ENCODE assay signal across 1 cellular context in the genomic region with DNA sequence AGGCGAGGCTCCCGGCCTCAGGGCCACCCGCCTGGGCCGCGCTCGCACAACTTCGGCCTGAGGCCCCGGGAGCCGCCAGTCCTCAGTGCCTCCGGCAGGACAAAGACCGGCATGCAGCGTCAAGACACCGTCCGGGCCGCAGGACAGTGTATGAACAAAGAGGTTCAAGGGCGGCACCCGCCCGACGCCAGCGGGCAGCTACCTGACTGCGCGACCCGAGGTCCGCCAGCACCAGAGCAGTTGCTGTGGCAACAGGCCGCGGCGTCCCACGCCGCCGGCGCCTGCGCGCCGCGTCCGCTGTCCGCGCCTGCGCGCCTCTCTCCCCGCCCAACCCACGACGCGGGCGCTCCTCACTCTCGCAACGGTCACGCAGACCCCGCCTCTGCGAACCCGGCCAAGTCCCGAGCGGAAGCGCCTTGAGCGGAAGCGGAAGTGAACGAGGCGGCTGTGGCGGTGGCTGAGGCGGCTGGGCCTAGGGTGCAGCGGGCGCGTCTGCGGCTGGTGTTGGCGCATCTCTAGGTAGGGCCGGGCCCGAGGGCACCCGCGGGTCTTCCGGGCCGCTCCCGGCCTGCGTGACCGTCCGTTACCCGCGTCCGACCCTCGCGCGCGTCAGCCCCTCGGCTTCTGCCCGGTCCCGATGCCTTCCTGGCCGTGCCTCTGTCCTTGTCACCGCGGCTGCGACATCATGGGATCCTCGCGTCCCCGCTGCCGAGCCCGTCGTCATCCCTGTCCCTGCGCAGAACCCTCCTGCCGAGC.
TF ChIP-seq lines count a peak whose summit lies in the region.

A gene with protein sequence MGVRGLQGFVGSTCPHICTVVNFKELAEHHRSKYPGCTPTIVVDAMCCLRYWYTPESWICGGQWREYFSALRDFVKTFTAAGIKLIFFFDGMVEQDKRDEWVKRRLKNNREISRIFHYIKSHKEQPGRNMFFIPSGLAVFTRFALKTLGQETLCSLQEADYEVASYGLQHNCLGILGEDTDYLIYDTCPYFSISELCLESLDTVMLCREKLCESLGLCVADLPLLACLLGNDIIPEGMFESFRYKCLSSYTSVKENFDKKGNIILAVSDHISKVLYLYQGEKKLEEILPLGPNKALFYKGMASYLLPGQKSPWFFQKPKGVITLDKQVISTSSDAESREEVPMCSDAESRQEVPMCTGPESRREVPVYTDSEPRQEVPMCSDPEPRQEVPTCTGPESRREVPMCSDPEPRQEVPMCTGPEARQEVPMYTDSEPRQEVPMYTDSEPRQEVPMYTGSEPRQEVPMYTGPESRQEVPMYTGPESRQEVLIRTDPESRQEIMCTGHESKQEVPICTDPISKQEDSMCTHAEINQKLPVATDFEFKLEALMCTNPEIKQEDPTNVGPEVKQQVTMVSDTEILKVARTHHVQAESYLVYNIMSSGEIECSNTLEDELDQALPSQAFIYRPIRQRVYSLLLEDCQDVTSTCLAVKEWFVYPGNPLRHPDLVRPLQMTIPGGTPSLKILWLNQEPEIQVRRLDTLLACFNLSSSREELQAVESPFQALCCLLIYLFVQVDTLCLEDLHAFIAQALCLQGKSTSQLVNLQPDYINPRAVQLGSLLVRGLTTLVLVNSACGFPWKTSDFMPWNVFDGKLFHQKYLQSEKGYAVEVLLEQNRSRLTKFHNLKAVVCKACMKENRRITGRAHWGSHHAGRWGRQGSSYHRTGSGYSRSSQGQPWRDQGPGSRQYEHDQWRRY (plus strand): TSS at position 435 of the 756 bp plus-strand sequence. CDS start 10,633 bp downstream, outside the sequence.

TF ChIP-seq in HepG2, 621 proteins besides CTCF, POLR2A, EP300 and RAD21 (continued from another document and continues in another):
- TF ChIP-seq, protein P1, sequence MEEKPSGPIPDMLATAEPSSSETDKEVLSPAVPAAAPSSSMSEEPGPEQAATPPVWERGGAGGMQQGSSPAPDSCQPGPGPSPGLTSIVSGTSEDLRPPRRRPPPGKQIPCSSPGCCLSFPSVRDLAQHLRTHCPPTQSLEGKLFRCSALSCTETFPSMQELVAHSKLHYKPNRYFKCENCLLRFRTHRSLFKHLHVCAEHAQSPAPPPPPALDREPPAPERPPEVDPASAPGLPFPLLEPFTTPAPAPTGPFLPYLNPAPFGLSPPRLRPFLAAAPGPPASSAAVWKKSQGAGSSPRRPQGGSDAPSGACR (CRISPR knock-in tag; IDR thresholded peaks at IDR 0.05), result no peak; the same call in 1 of the 2 replicates
- TF ChIP-seq TBP (CRISPR knock-in tag; IDR thresholded peaks at IDR 0.05) (peak; percentile 81; the same call in 1 of the 2 replicates), ZNF780A (CRISPR knock-in tag; IDR thresholded peaks at IDR 0.05) (peak; percentile 62; the same call in 1 of the 2 replicates), THAP11 (CRISPR knock-in tag; IDR thresholded peaks at IDR 0.05) (peak; percentile 93), ZNF704 (CRISPR knock-in tag; IDR thresholded peaks at IDR 0.05; ENCODE audit: borderline replicate concordance) (peak; percentile 98), ZNF121 (CRISPR knock-in tag; IDR thresholded peaks at IDR 0.05) (no peak), PHF5A (CRISPR knock-in tag; IDR thresholded peaks at IDR 0.05; ENCODE audit: low read depth, unreplicated experiment) (peak; percentile 85), ZNF296 (CRISPR knock-in tag; conservative IDR thresholded peaks at IDR 0.05) (no peak), POGK (CRISPR knock-in tag; conservative IDR thresholded peaks at IDR 0.05) (peak; percentile 67; the same call in 1 of the 2 replicates), EZH2 (conservative IDR thresholded peaks at IDR 0.05; ENCODE audit: low read depth, low read length) (no peak), MATR3 (CRISPR knock-in tag; IDR thresholded peaks at IDR 0.05) (no peak; the same call in 1 of the 2 replicates), AGO2 (optimal IDR thresholded peaks at IDR 0.05; ENCODE audit: low read depth, low read length) (peak; percentile 75), ZNF510 (CRISPR knock-in tag; IDR thresholded peaks at IDR 0.05; ENCODE audit: low read depth) (peak; percentile 98), TAF1 (CRISPR knock-in tag; IDR thresholded peaks at IDR 0.05) (peak; percentile 96), KDM5B (CRISPR knock-in tag; IDR thresholded peaks at IDR 0.05; ENCODE audit: borderline replicate concordance) (peak; percentile 98), CENPBD1 (CRISPR knock-in tag; IDR thresholded peaks at IDR 0.05; ENCODE audit: borderline replicate concordance, low read depth) (no peak; the same call in 1 of the 2 replicates), ZFP91 (CRISPR knock-in tag; IDR thresholded peaks at IDR 0.05; ENCODE audit: borderline replicate concordance) (peak; percentile 91; the same call in 1 of the 2 replicates), SIN3A (IDR thresholded peaks at IDR 0.05; ENCODE audit: borderline replicate concordance, low read depth, low read length) (peak; percentile 94; the same call in 1 of the 2 replicates), ZBTB25 (CRISPR knock-in tag; IDR thresholded peaks at IDR 0.05) (peak; percentile 89; the same call in 1 of the 2 replicates), SNAI1 (CRISPR knock-in tag; IDR thresholded peaks at IDR 0.05; ENCODE audit: borderline replicate concordance) (peak; percentile 73; the same call in 1 of the 2 replicates), RNF2 (conservative IDR thresholded peaks at IDR 0.05; ENCODE audit: low read depth) (peak; percentile 88; the same call in 1 of the 2 replicates), ZNF512 (CRISPR knock-in tag; IDR thresholded peaks at IDR 0.05) (no peak), GPN1 (CRISPR knock-in tag; IDR thresholded peaks at IDR 0.05; ENCODE audit: borderline replicate concordance) (0 out of 2 replicates have a peak, but pooled peaks have one; percentile 70), ZSCAN31 (CRISPR knock-in tag; IDR thresholded peaks at IDR 0.05; ENCODE audit: low read depth) (peak; percentile 94), GTF3A (CRISPR knock-in tag; conservative IDR thresholded peaks at IDR 0.05) (0 out of 2 replicates have a peak, but pooled peaks have one; percentile 56), SIX1 (CRISPR knock-in tag; IDR thresholded peaks at IDR 0.05; ENCODE audit: borderline replicate concordance) (no peak), ZNF761 (CRISPR knock-in tag; conservative IDR thresholded peaks at IDR 0.05) (peak; percentile 96), MAF1 (CRISPR knock-in tag; IDR thresholded peaks at IDR 0.05; ENCODE audit: borderline replicate concordance) (peak; percentile 51; the same call in 1 of the 2 replicates)
- TF ChIP-seq, protein P2, sequence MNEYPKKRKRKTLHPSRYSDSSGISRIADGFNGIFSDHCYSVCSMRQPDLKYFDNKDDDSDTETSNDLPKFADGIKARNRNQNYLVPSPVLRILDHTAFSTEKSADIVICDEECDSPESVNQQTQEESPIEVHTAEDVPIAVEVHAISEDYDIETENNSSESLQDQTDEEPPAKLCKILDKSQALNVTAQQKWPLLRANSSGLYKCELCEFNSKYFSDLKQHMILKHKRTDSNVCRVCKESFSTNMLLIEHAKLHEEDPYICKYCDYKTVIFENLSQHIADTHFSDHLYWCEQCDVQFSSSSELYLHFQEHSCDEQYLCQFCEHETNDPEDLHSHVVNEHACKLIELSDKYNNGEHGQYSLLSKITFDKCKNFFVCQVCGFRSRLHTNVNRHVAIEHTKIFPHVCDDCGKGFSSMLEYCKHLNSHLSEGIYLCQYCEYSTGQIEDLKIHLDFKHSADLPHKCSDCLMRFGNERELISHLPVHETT (CRISPR knock-in tag; conservative IDR thresholded peaks at IDR 0.05), result peak; percentile 32
- TF ChIP-seq, protein P3, sequence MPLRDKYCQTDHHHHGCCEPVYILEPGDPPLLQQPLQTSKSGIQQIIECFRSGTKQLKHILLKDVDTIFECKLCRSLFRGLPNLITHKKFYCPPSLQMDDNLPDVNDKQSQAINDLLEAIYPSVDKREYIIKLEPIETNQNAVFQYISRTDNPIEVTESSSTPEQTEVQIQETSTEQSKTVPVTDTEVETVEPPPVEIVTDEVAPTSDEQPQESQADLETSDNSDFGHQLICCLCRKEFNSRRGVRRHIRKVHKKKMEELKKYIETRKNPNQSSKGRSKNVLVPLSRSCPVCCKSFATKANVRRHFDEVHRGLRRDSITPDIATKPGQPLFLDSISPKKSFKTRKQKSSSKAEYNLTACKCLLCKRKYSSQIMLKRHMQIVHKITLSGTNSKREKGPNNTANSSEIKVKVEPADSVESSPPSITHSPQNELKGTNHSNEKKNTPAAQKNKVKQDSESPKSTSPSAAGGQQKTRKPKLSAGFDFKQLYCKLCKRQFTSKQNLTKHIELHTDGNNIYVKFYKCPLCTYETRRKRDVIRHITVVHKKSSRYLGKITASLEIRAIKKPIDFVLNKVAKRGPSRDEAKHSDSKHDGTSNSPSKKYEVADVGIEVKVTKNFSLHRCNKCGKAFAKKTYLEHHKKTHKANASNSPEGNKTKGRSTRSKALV (CRISPR knock-in tag; IDR thresholded peaks at IDR 0.05), result peak; percentile 86
- TF ChIP-seq, protein P4, sequence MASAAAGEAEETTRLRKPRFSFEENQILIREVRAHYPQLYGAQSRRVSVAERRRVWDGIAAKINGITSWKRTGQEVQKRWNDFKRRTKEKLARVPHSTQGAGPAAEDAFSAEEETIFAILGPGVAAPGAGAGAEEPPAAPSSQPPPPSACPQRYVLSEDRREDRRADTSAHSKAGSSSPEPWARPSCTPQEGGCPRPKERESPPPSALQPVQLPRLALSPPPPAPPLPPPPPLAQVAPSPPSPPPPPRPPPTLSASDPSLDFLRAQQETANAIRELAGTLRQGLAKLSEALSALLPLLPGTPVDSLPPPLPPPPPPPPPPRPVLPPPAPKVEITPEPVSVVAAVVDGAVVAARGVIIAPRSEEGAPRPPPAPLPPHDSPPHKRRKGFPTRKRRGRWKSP (CRISPR knock-in tag; IDR thresholded peaks at IDR 0.05), result peak; percentile 91
